1 cellular context compared by ENCODE assay signal in genomic region chr4:1316537-1317168, GRCh38.
TF ChIP-seq lines count a peak whose summit lies in the region.

No MANE protein-coding gene starts in this region.

TF ChIP-seq in GM12878, 131 proteins besides CTCF, POLR2A, EP300 and RAD21:
- TF ChIP-seq CHD4 (IDR thresholded peaks at IDR 0.05), result no peak
- TF ChIP-seq CBX5 (IDR thresholded peaks at IDR 0.05; ENCODE audit: low read depth), result no peak
- TF ChIP-seq YY1 (IDR thresholded peaks at IDR 0.05; ENCODE audit: low read depth, low read length), result no peak
- TF ChIP-seq HDAC6 (IDR thresholded peaks at IDR 0.05; ENCODE audit: unreplicated experiment), result no peak
- TF ChIP-seq USF1 (IDR thresholded peaks at IDR 0.05; ENCODE audit: borderline replicate concordance, extremely low read length, insufficient read depth, low read depth, low read length), result no peak
- TF ChIP-seq DPF2 (IDR thresholded peaks at IDR 0.05), result no peak
- TF ChIP-seq REST (IDR thresholded peaks at IDR 0.05; ENCODE audit: low read depth, low read length), result no peak
- no peak for TF ChIP-seq SKIL (IDR thresholded peaks at IDR 0.05; ENCODE audit: low read depth, poor library complexity, severe bottlenecking)
- TF ChIP-seq ATF7 (IDR thresholded peaks at IDR 0.05; ENCODE audit: low read depth), result no peak
- TF ChIP-seq CEBPZ (IDR thresholded peaks at IDR 0.05; ENCODE audit: low read depth, low read length), result no peak
- TF ChIP-seq IRF5 (IDR thresholded peaks at IDR 0.05; ENCODE audit: borderline replicate concordance), result no peak
- no peak for TF ChIP-seq ZNF384 (IDR thresholded peaks at IDR 0.05; ENCODE audit: borderline replicate concordance, low read depth, low read length)
- TF ChIP-seq SMAD5 (IDR thresholded peaks at IDR 0.05; ENCODE audit: low read depth), result no peak
- TF ChIP-seq BMI1 (IDR thresholded peaks at IDR 0.05; ENCODE audit: borderline replicate concordance), result no peak
- no peak for TF ChIP-seq RUNX3 (IDR thresholded peaks at IDR 0.05; ENCODE audit: low read length)
- no peak for TF ChIP-seq POLR2AphosphoS2 (IDR thresholded peaks at IDR 0.05; ENCODE audit: low read depth, low read length)
- TF ChIP-seq HDAC2 (IDR thresholded peaks at IDR 0.05), result no peak
- TF ChIP-seq ZNF207 (IDR thresholded peaks at IDR 0.05; ENCODE audit: borderline replicate concordance), result no peak
- TF ChIP-seq KAT2A (conservative IDR thresholded peaks at IDR 0.05; ENCODE audit: control insufficient read depth, low read depth, low read length), result no peak
- TF ChIP-seq SMC3 (IDR thresholded peaks at IDR 0.05; ENCODE audit: borderline replicate concordance, low read length), result no peak
